In genomic region chr5:54173251-54173650, GRCh38 we compare ENCODE assay signal across 19 cellular contexts.
"Had no signal": no experiment of that assay in that cellular context is flagged by ENCODE, and none has a peak within 500 bp of the region (broad histone marks: within the 10 kb centered on the region; RNA-seq: fewer than 3 reads in every experiment).

No MANE protein-coding gene starts in this region.

- ATAC-seq: left lobe of liver; naive thymus-derived CD4-positive, alpha-beta T cell; psoas muscle; right lobe of liver; stimulated activated memory B cell treated with anti-CD40 and anti-IgM and Interleukin-4, amounts not matched to agents 10 μg/mL and 1 μg/mL and 100 μg/mL, for 72 hours had no signal

- H3K4me3 ChIP-seq: dorsolateral prefrontal cortex, psoas muscle, right lobe of liver, tibial artery, upper lobe of left lung, vagina had no signal

- H3K9me3 ChIP-seq: psoas muscle, right lobe of liver, tibial artery, upper lobe of left lung, vagina had no signal

- H2AFZ ChIP-seq: parathyroid adenoma had no signal

- H3K79me2 ChIP-seq: parathyroid adenoma had no signal

- H3K36me3 ChIP-seq: right lobe of liver, tibial artery, upper lobe of left lung, vagina had no signal

- H3K27ac ChIP-seq: dorsolateral prefrontal cortex, parathyroid adenoma, psoas muscle, right lobe of liver, tibial artery, upper lobe of left lung, vagina had no signal

- DNase-seq: dorsolateral prefrontal cortex; effector CD8-positive, alpha-beta T cell; glutamatergic neuron; islet precursor cell; mammary epithelial cell; naive thymus-derived CD4-positive, alpha-beta T cell; nephron progenitor cell; psoas muscle; retina; right lobe of liver; stimulated activated CD4-positive, alpha-beta T cell treated with anti-CD3 and anti-CD28 coated beads, Interleukin-4, amount 100 ng/mL, for 1 hour; stimulated activated CD8-positive, alpha-beta memory T cell treated with anti-CD3 and anti-CD28 coated beads, Interleukin-4, amount 100 ng/mL, for 48 hours; tibial artery; upper lobe of left lung had no signal

- FAIRE-seq: frontal cortex had no signal

- H3K4me1 ChIP-seq: parathyroid adenoma, psoas muscle, right lobe of liver had no signal
